31 cellular contexts compared by ENCODE assay signal in the genomic region with DNA sequence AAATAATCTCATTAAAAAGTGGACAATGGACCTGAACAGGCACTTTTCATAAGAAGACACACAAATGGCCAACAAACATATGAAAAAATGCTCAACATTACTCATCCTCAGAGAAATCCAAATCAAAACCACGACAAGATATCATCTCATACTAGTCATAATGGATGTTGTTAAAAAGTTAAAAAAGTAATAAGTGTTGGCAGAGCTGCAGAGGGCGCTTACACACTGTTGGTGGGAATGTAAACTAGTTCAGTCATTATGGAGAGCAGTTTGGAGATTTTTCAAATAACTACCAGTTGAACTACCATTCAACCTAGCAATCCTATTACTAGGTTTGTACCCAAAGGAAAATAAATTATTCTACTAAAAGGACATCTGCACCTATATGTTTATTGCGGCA. TPM values are rescaled to one million over a fixed set of nuclear protein-coding genes. Genes with fewer than 3 reads are reported as not detected.
DNase-seq lines count a peak whose midpoint lies in the region; ATAC-seq, FAIRE-seq and TF ChIP-seq lines count a peak whose summit lies in the region.
"Had no signal": no experiment of that assay in that cellular context is flagged by ENCODE, and none has a peak within 500 bp of the region (broad histone marks: within the 10 kb centered on the region; RNA-seq: fewer than 3 reads in every experiment).

No MANE protein-coding gene starts in this region.

- DNase-seq in EH (ENCODE audit: low read depth) (peak; percentile 31), GM12892 (ENCODE audit: insufficient read length) (no peak), PC-3 (peak; percentile 23), fibroblast of mammary gland (ENCODE audit: low read depth) (peak; percentile 49), NCI-H187 (lab: John Stamatoyannopoulos, UW) (no peak), ecto neural progenitor cell (ENCODE audit: low spot score) (no peak), NCI-H146 (lab: John Stamatoyannopoulos, UW) (no peak)
- DNase-seq: activated CD4-positive, alpha-beta T cell treated with anti-CD3 and anti-CD28 coated beads, Interleukin-2, amount 50 U/mL, for 4 hours; activated CD8-positive, alpha-beta memory T cell treated with anti-CD3 and anti-CD28 coated beads, Interleukin-2, amount 10 ng/mL, durations not matched to agents 7 days and 5 days; activated T-cell treated with anti-CD3 and anti-CD28 coated beads, Interleukin-2, amount 50 U/mL, for 4 hours; body of pancreas; dorsolateral prefrontal cortex; left ventricle myocardium superior; MV-4-11; NCI-H2171 treated with DMSO at 0.1 percent for 48 hours; NK-92 treated with Interleukin-12 subunit alpha and Interleukin-12 subunit beta, amount 100 ng/mL, for 24 hours; SHP77; stimulated activated CD4-positive, alpha-beta T cell treated with anti-CD3 and anti-CD28 coated beads, Interleukin-1b, Interleukin-23, amount 100 ng/mL, for 48 hours; stimulated activated naive CD8-positive, alpha-beta T cell treated with anti-CD3 and anti-CD28 coated beads, Interleukin-15, Interleukin-2, amounts not matched to agents 100 U/mL and 50 U/mL, for 24 hours; T-helper 17 cell; upper lobe of right lung had no signal

- H3K4me3 ChIP-seq in PC-3 (ENCODE audit: low read length) (no peak overlapping the region), fibroblast of mammary gland (ENCODE audit: control insufficient read depth, low read depth, low read length) (no peak overlapping the region)
- H3K4me3 ChIP-seq: body of pancreas, dorsolateral prefrontal cortex, upper lobe of right lung had no signal

- no peaks in the 10 kb centered on the region for H3K4me1 ChIP-seq in PC-3 (ENCODE audit: insufficient read depth, low read length)
- H3K4me1 ChIP-seq: body of pancreas, parathyroid adenoma, upper lobe of right lung had no signal

- H2AFZ ChIP-seq in PC-3 (ENCODE audit: low read length), result no peak overlapping the region
- H2AFZ ChIP-seq: parathyroid adenoma had no signal

- TF ChIP-seq CTCF in PC-3 (conservative IDR thresholded peaks at IDR 0.05; ENCODE audit: low read depth, low read length) (peak; percentile 25; the same call in 1 of the 2 replicates), fibroblast of mammary gland (conservative IDR thresholded peaks at IDR 0.05; ENCODE audit: control insufficient read depth, insufficient read depth, low read depth, low read length) (no peak)

- POLR2A ChIA-PET in PC-3 (lab: Charles Lee; ENCODE audit: unreplicated experiment), result no interaction called here

- H3K9me3 ChIP-seq in PC-3 (ENCODE audit: low read length), result no peaks in the 10 kb centered on the region
- H3K9me3 ChIP-seq: body of pancreas, upper lobe of right lung had no signal

- 0 out of 2 replicates have a peak, but pooled peaks cover 2% of the 10 kb centered on the region for H4K20me1 ChIP-seq in PC-3 (ENCODE audit: low read length)

- TF ChIP-seq POLR2A in GM12892 (IDR thresholded peaks at IDR 0.05; ENCODE audit: low read depth, low read length), result no peak

- FAIRE-seq in GM12892 (lab: Jason Lieb, UNC), result peak; percentile 57
- FAIRE-seq: H54, islet of Langerhans, TTC549 had no signal

- H3K36me3 ChIP-seq in PC-3 (ENCODE audit: low read depth, low read length), result no peaks in the 10 kb centered on the region
- H3K36me3 ChIP-seq: upper lobe of right lung had no signal

- H3K27ac ChIP-seq in PC-3 (ENCODE audit: low read length), result no peak overlapping the region
- H3K27ac ChIP-seq: body of pancreas, dorsolateral prefrontal cortex, parathyroid adenoma, upper lobe of right lung had no signal

- peaks cover 14% of the 10 kb centered on the region; the same call in 1 of the 2 replicates for H3K27me3 ChIP-seq in PC-3 (ENCODE audit: low read length)
- H3K27me3 ChIP-seq: body of pancreas, dorsolateral prefrontal cortex, upper lobe of right lung had no signal

- BruUV-seq in PC-3 (replicated peaks; lab: Mats Ljungman, UMichigan), result no TSS peak

- H3K4me2 ChIP-seq in PC-3 (ENCODE audit: low read length), result no peak overlapping the region

- no peaks in the 10 kb centered on the region for H3K79me2 ChIP-seq in PC-3 (ENCODE audit: low read length)
- H3K79me2 ChIP-seq: parathyroid adenoma had no signal

- H3K9me2 ChIP-seq in PC-3 (replicated peaks; ENCODE audit: low read length), result no peaks in the 10 kb centered on the region

- no peak overlapping the region for H3K9ac ChIP-seq in PC-3 (ENCODE audit: low read length)
- H3K9ac ChIP-seq: parathyroid adenoma had no signal

- ATAC-seq in PC-3 (peak; percentile 56), GM21367 (IDR thresholded peaks at IDR 0.05; ENCODE audit: unreplicated experiment) (no peak)
- ATAC-seq: activated CD4-positive, CD25-positive, alpha-beta regulatory T cell treated with anti-CD3 and anti-CD28 coated beads, Interleukin-2, amount 50 U/mL, for 24 hours; activated CD8-positive, alpha-beta memory T cell treated with anti-CD3 and anti-CD28 coated beads, Interleukin-2, amount 10 ng/mL, durations not matched to agents 7 days and 5 days; activated T-cell treated with anti-CD3 and anti-CD28 coated beads, Interleukin-2, amount 50 U/mL, for 4 hours; body of pancreas; left ventricle myocardium superior; stimulated activated naive CD8-positive, alpha-beta T cell treated with anti-CD3 and anti-CD28 coated beads, Interleukin-15, Interleukin-2, amounts not matched to agents 100 U/mL and 50 U/mL, for 24 hours; T-helper 17 cell; upper lobe of right lung had no signal

- intact Hi-C loops in PC-3 (cut with micrococcal nuclease), result no loop called here

- CTCF ChIA-PET in PC-3 (lab: Charles Lee), result no interaction called here

- H3F3A ChIP-seq in PC-3 (ENCODE audit: low read length, unreplicated experiment), result no peaks in the 10 kb centered on the region

RNA-seq across cellular contexts. Expression of a gene that starts 47.2 kb away (rescaled TPM):
- 1.00 TPM for polyA plus RNA-seq in GM12892 (2012; ENCODE audit: missing spikeins)
- not detected in 2 replicates for total RNA-seq in PC-3 (2014; rRNA removed)
- total RNA-seq: activated CD8-positive, alpha-beta memory T cell treated with anti-CD3 and anti-CD28 coated beads, Interleukin-2, amount 10 ng/mL, durations not matched to agents 7 days and 5 days; activated T-cell treated with anti-CD3 and anti-CD28 coated beads, Interleukin-2, amount 50 U/mL, for 4 hours; body of pancreas; fibroblast of lung; G401; left ventricle myocardium superior; mesenteric fat pad; T-helper 17 cell; upper lobe of right lung had no signal
- polyA plus RNA-seq: BJ, fibroblast of lung had no signal

Comparison
In these comparisons a context has a peak if more than half of its experiments do, and no peak if none do; other contexts are left out.
1. DNase-seq: peak in EH (single experiment), PC-3 (single experiment) and fibroblast of mammary gland (single experiment); none in GM12892 (single experiment), NCI-H187 (0 of 2), ecto neural progenitor cell (single experiment) and NCI-H146 (single experiment).